11 cellular contexts compared by ENCODE assay signal in genomic region chr20:43824699-43825402, GRCh38.
A peak's percentile ranks its signal among the peaks of the same experiment; 100 is the strongest.
DNase-seq lines count a peak whose midpoint lies in the region; ATAC-seq, FAIRE-seq and TF ChIP-seq lines count a peak whose summit lies in the region.
"Had no signal": no experiment of that assay in that cellular context is flagged by ENCODE, and none has a peak within 500 bp of the region (broad histone marks: within the 10 kb centered on the region; RNA-seq: fewer than 3 reads in every experiment).

No MANE protein-coding gene starts in this region.

- no peak overlapping the region for H4K5ac ChIP-seq in IMR-90 (ENCODE audit: low read depth, low read length)

- no peak overlapping the region for H3K14ac ChIP-seq in IMR-90 (replicated peaks; ENCODE audit: low read depth, low read length)

- no peak overlapping the region for H2BK120ac ChIP-seq in IMR-90 (ENCODE audit: low read depth, low read length)

- no peak for TF ChIP-seq EP300 in GM12878 (IDR thresholded peaks at IDR 0.05; ENCODE audit: borderline replicate concordance in 1 of 2, control insufficient read depth in 1 of 2, low read depth in 2 of 2, low read length in 2 of 2)

- H3K79me2 ChIP-seq in GM12878 (ENCODE audit: control insufficient read depth, insufficient read depth, low read length) = no peaks in the 10 kb centered on the region

- in situ Hi-C loops in IMR-90 (cut with MboI; ENCODE audit: low sequenced_read_pairs) = no loop called here
- in situ Hi-C loops in GM12878 (cut with MboI) = no loop called here

- H3K4ac ChIP-seq in IMR-90 (ENCODE audit: low read depth, low read length) = no peak overlapping the region

- ATAC-seq in IMR-90 (ENCODE audit: low read depth) (peak; percentile 53; the same call in 1 of the 2 replicates), GM12878 (peak; percentile 80), GM19023 (IDR thresholded peaks at IDR 0.05; ENCODE audit: unreplicated experiment) (no peak)
- ATAC-seq in activated T-helper 17 cell treated with anti-CD3 and anti-CD28 coated beads, Interleukin-2, amount 50 U/mL, for 72 hours (replicated peaks) = no peak

- no peak overlapping the region for H3K56ac ChIP-seq in IMR-90 (ENCODE audit: extremely low read depth, insufficient read depth, low read length)

- H2BK20ac ChIP-seq in IMR-90 (ENCODE audit: low read depth, low read length) = no peak overlapping the region

- H3K4me3 Mint-ChIP-seq in activated T-cell treated with anti-CD3 and anti-CD28 coated beads, Interleukin-2, amount 50 U/mL, for 24 hours = no peak overlapping the region
- no peak overlapping the region for H3K4me3 Mint-ChIP-seq in activated T-helper 17 cell treated with anti-CD3 and anti-CD28 coated beads, Interleukin-2, amount 50 U/mL, for 72 hours

- peaks cover 26% of the 10 kb centered on the region for H3K27me3 ChIP-seq in IMR-90 (ENCODE audit: control insufficient read depth, insufficient read depth, low read length)
- H3K27me3 ChIP-seq in GM12878 (replicated peaks in 1 of 2; ENCODE audit: control insufficient read depth in 2 of 2, insufficient read depth in 2 of 2, low read length in 1 of 2) = no peaks in the 10 kb centered on the region
- H3K27me3 ChIP-seq: thyroid gland had no signal

- no peak overlapping the region for H4K8ac ChIP-seq in IMR-90 (ENCODE audit: low read depth in 2 of 2, low read length in 2 of 2)

- no peak overlapping the region for H2BK15ac ChIP-seq in IMR-90 (ENCODE audit: low read depth, low read length)

- H3K79me1 ChIP-seq in IMR-90 (ENCODE audit: low read depth in 1 of 2, low read length in 2 of 2) = no peaks in the 10 kb centered on the region

- H4K91ac ChIP-seq in IMR-90 (ENCODE audit: insufficient read depth, low read depth, low read length) = no peak overlapping the region

- 0 out of 2 replicates have a peak, but pooled peaks cover 2% of the 10 kb centered on the region for H3K9me3 ChIP-seq in IMR-90 (ENCODE audit: control insufficient read depth, insufficient read depth, low read length)
- peaks cover 7% of the 10 kb centered on the region for H3K9me3 ChIP-seq in GM12878 (replicated peaks; ENCODE audit: control insufficient read depth, insufficient read depth, low read length)
- H3K9me3 ChIP-seq: thyroid gland had no signal

- BruUV-seq in IMR-90 (replicated peaks; lab: Mats Ljungman, UMichigan) (no TSS peak), GM12878 (replicated peaks; lab: Mats Ljungman, UMichigan) (no TSS peak)

- RAD21 ChIA-PET in GM12878 (lab: Charles Lee; ENCODE audit: unreplicated experiment) = interaction anchor here (0.7 to 3.5 kb wide), 8 partner anchors 10 to 256 kb away, joined by 3 to 26 read pairs (median 5); no protein-coding TSS in a partner anchor

- H3K4me2 ChIP-seq in IMR-90 (ENCODE audit: low read depth, low read length) (no peak overlapping the region), GM12878 (ENCODE audit: control insufficient read depth, insufficient read depth) (peak overlapping the region; percentile 54)

- 20% methylated on average over 1 of the region's 6 CpGs; no CpG with 5 or more reads in 1 of the 2 experiments for WGBS in IMR-90 (ENCODE audit: extremely low coverage in 2 of 2, insufficient read length in 1 of 2), 2 experiments
- 40% methylated on average over 6 of the region's 6 CpGs for WGBS in GM12878 (ENCODE audit: insufficient coverage, insufficient replicate concordance, low lambda C conversion rate, missing lambda C conversion rate)

- H2AK5ac ChIP-seq in IMR-90 (ENCODE audit: low read depth, low read length) = no peak overlapping the region

- SMC1A ChIA-PET in GM12878 (lab: Charles Lee; ENCODE audit: uncharacterized antibody, unreplicated experiment) = interaction anchor here (0.7 to 2.6 kb wide), 14 partner anchors 9 to 287 kb away, joined by 3 to 17 read pairs (median 5); no protein-coding TSS in a partner anchor

- H3K9me3 Mint-ChIP-seq in activated T-cell treated with anti-CD3 and anti-CD28 coated beads, Interleukin-2, amount 50 U/mL, for 24 hours = no peaks in the 10 kb centered on the region
- no peaks in the 10 kb centered on the region for H3K9me3 Mint-ChIP-seq in activated T-helper 17 cell treated with anti-CD3 and anti-CD28 coated beads, Interleukin-2, amount 50 U/mL, for 72 hours

- H3K36me3 ChIP-seq in IMR-90 (ENCODE audit: control insufficient read depth, insufficient read depth, low read length) = no peaks in the 10 kb centered on the region
- H3K36me3 ChIP-seq in GM12878 (ENCODE audit: control insufficient read depth in 2 of 2, insufficient read depth in 2 of 2, low read length in 1 of 2) = no peaks in the 10 kb centered on the region
- H3K36me3 ChIP-seq: SJSA1, thyroid gland had no signal

- no peak overlapping the region for H3K27ac Mint-ChIP-seq in activated T-cell treated with anti-CD3 and anti-CD28 coated beads, Interleukin-2, amount 50 U/mL, for 24 hours
- H3K27ac Mint-ChIP-seq in activated T-helper 17 cell treated with anti-CD3 and anti-CD28 coated beads, Interleukin-2, amount 50 U/mL, for 72 hours = no peak overlapping the region

- dilution Hi-C loops in IMR-90 (cut with HindIII; ENCODE audit: low sequenced_read_pairs, unreplicated experiment) = no loop called here

- FAIRE-seq in GM12892 (lab: Jason Lieb, UNC) (peak; percentile 27), GM12878 (lab: Jason Lieb, UNC) (peak; percentile 74)

- POLR2A ChIA-PET in IMR-90 (lab: Charles Lee; ENCODE audit: unreplicated experiment) (interaction anchor here (0.5 kb wide), 1 partner anchor 43 kb away, joined by 3 read pairs; no protein-coding TSS in a partner anchor), GM12878 (lab: Charles Lee) (interaction anchor here (0.6 kb wide), 1 partner anchor 15 kb away, joined by 3 read pairs; no protein-coding TSS in a partner anchor)

- TF ChIP-seq POLR2A in GM12892 (IDR thresholded peaks at IDR 0.05; ENCODE audit: low read depth, low read length) = no peak
- no peak for TF ChIP-seq POLR2A in IMR-90 (IDR thresholded peaks at IDR 0.05; ENCODE audit: low read depth, low read length)
- no peak for TF ChIP-seq POLR2A in GM12878 (IDR thresholded peaks at IDR 0.05; ENCODE audit: low read depth, low read length)

- H4K20me1 ChIP-seq in IMR-90 (ENCODE audit: insufficient read depth, low read length) = no peaks in the 10 kb centered on the region
- no peaks in the 10 kb centered on the region for H4K20me1 ChIP-seq in GM12878 (ENCODE audit: control insufficient read depth, insufficient read depth)

- no peak overlapping the region for H2BK5ac ChIP-seq in IMR-90 (ENCODE audit: low read depth, low read length, poor library complexity, severe bottlenecking)

- H2AFZ ChIP-seq in IMR-90 (replicated peaks; ENCODE audit: low read length, poor library complexity) (no peak overlapping the region), GM12878 (ENCODE audit: control insufficient read depth, low read depth, low read length) (peak overlapping the region; percentile 42; the same call in 1 of the 2 replicates)

- CTCF ChIA-PET in IMR-90 (lab: Yijun Ruan, JAX) (interaction anchor here (1.3 kb wide), 1 partner anchor 15 kb away, joined by 4 read pairs; no protein-coding TSS in a partner anchor), GM12878 (lab: Yijun Ruan, JAX) (interaction anchor here (0.8 to 2.6 kb wide), 5 partner anchors 10 to 74 kb away, joined by 3 to 13 read pairs (median 3); no protein-coding TSS in a partner anchor)

- H3K9ac ChIP-seq in IMR-90 (ENCODE audit: low read depth, low read length) = no peak overlapping the region
- no peak overlapping the region for H3K9ac ChIP-seq in GM12878 (ENCODE audit: control insufficient read depth, insufficient read depth, low read length)

- no peaks in the 10 kb centered on the region for H3K9me1 ChIP-seq in IMR-90 (ENCODE audit: insufficient read depth, low read length)

- H3K36me3 Mint-ChIP-seq in activated T-cell treated with anti-CD3 and anti-CD28 coated beads, Interleukin-2, amount 50 U/mL, for 24 hours (ENCODE audit: low read depth) = no peaks in the 10 kb centered on the region
- H3K36me3 Mint-ChIP-seq in activated T-helper 17 cell treated with anti-CD3 and anti-CD28 coated beads, Interleukin-2, amount 50 U/mL, for 72 hours (ENCODE audit: low read depth) = no peaks in the 10 kb centered on the region

- H3K4me1 ChIP-seq in IMR-90 (ENCODE audit: control insufficient read depth, insufficient read depth, low read length) (no peaks in the 10 kb centered on the region), GM12878 (ENCODE audit: control insufficient read depth, insufficient read depth, low read length) (peaks cover 24% of the 10 kb centered on the region)
- H3K4me1 ChIP-seq: SJSA1, thyroid gland had no signal

- peaks cover 25% of the 10 kb centered on the region for H3K27me3 Mint-ChIP-seq in activated T-cell treated with anti-CD3 and anti-CD28 coated beads, Interleukin-2, amount 50 U/mL, for 24 hours
- H3K27me3 Mint-ChIP-seq in activated T-helper 17 cell treated with anti-CD3 and anti-CD28 coated beads, Interleukin-2, amount 50 U/mL, for 72 hours = peaks cover 11% of the 10 kb centered on the region

- DNase-seq in GM12892 (ENCODE audit: insufficient read length) (no peak), IMR-90 (peak; percentile 29), GM12878 (ENCODE audit: low read depth, low spot score) (peak; percentile 51), mesenteric fat pad (ENCODE audit: low spot score) (peak; percentile 43)
- no peak for DNase-seq in activated T-cell treated with anti-CD3 and anti-CD28 coated beads, Interleukin-2, amount 50 U/mL, for 24 hours
- DNase-seq in stimulated activated CD4-positive, alpha-beta T cell treated with anti-CD3 and anti-CD28 coated beads, Interleukin-2, amount 100 ng/mL, for 24 hours = no peak
- DNase-seq: activated effector memory CD4-positive, alpha-beta T cell treated with Interleukin-2 at 50 U/mL for 16 hours; thyroid gland had no signal

- no peak overlapping the region for H3K4me3 ChIP-seq in IMR-90 (ENCODE audit: insufficient read depth, low read depth, low read length)
- no peak overlapping the region for H3K4me3 ChIP-seq in GM12878
- H3K4me3 ChIP-seq: SJSA1, thyroid gland had no signal

- no peak overlapping the region for H2AK9ac ChIP-seq in IMR-90 (replicated peaks; ENCODE audit: low read depth, low read length, poor library complexity)

- H3K4me1 Mint-ChIP-seq in activated T-cell treated with anti-CD3 and anti-CD28 coated beads, Interleukin-2, amount 50 U/mL, for 24 hours (ENCODE audit: low read depth) = peaks cover 10% of the 10 kb centered on the region
- peaks cover 10% of the 10 kb centered on the region for H3K4me1 Mint-ChIP-seq in activated T-helper 17 cell treated with anti-CD3 and anti-CD28 coated beads, Interleukin-2, amount 50 U/mL, for 72 hours

- no peak overlapping the region for H3K23ac ChIP-seq in IMR-90 (ENCODE audit: low read depth, low read length)

- intact Hi-C loops in IMR-90 (cut with micrococcal nuclease) = no loop called here
- intact Hi-C loops in GM12878 (cut with micrococcal nuclease; ENCODE audit: unreplicated experiment) = loop anchor here (1.0 kb wide), 1 partner anchor 73 kb away; no protein-coding TSS in a partner anchor

- TF ChIP-seq CTCF in IMR-90 (conservative IDR thresholded peaks at IDR 0.05; ENCODE audit: low read depth, low read length) (no peak), GM12878 (IDR thresholded peaks at IDR 0.05 in 2 of 3, conservative IDR thresholded peaks at IDR 0.05 in 1 of 3; ENCODE audit: control insufficient read depth in 2 of 3, extremely low read depth in 1 of 3, insufficient read depth in 1 of 3, low read depth in 3 of 3, low read length in 3 of 3) (no peak)

- H3K18ac ChIP-seq in IMR-90 (ENCODE audit: low read depth, low read length) = no peak overlapping the region

- TF ChIP-seq RAD21 in IMR-90 (IDR thresholded peaks at IDR 0.05; ENCODE audit: low read length) (no peak), GM12878 (IDR thresholded peaks at IDR 0.05; ENCODE audit: insufficient read depth, low read depth, low read length) (no peak)

- H3K27ac ChIP-seq in IMR-90 (ENCODE audit: insufficient read depth, low read length) (no peak overlapping the region), GM12878 (ENCODE audit: control insufficient read depth, insufficient read depth) (peak overlapping the region; percentile 18; the same call in 1 of the 2 replicates)
- H3K27ac ChIP-seq: SJSA1, thyroid gland had no signal

Comparison
In these comparisons a context has a peak if more than half of its experiments do, and no peak if none do; other contexts are left out.
1. DNase-seq: peak in IMR-90 (single experiment), GM12878 (single experiment) and mesenteric fat pad (single experiment); none in GM12892 (single experiment), activated T-cell treated with anti-CD3 and anti-CD28 coated beads, Interleukin-2, amount 50 U/mL, for 24 hours (single experiment) and stimulated activated CD4-positive, alpha-beta T cell treated with anti-CD3 and anti-CD28 coated beads, Interleukin-2, amount 100 ng/mL, for 24 hours (0 of 2).
2. ATAC-seq: peak in IMR-90 (single experiment) and GM12878 (single experiment); none in GM19023 (single experiment) and activated T-helper 17 cell treated with anti-CD3 and anti-CD28 coated beads, Interleukin-2, amount 50 U/mL, for 72 hours (single experiment).